ENCODE assay signal across 1 cellular context in the genomic region with DNA sequence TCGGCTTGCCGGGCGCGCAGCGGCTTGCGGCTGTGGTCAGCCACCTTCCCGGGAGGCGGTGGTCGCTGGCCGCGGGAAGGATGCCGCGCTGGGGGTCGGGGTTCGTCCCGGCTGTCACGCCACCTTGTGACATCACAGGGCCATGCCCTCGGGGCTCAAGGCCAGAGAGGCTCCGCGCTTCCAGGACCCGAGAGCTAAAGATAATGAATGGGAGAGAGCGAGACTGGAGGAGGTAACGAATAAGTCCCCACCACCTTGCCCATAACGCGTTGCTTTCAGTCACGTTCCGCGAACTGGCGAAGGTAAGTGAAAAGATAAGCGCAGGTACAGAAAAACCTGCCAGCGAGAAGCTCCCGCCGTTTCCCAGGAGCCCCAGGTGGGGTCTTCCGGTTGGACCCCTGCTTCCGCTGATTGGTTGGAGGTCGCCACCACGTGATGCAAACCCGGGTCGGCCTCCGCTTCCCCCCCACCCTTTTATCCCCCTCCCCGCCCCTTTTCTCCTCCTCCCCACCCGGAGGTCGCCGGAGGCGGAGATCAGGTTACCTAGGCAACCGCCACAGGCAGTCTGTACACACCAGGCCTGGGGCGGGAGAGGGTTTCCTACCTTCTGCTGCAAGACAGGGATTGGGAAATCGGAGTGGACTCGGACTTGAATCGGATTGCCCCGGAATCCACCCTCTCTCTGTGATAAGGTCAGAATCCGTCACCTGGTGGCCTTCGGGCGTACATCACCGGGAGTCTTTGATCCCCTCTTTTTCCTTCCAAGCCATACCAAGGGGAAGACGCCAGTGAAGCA.
TF ChIP-seq lines count a peak whose summit lies in the region.

Gene LRRC9 (plus strand): TSS at position 563 of the 796 bp plus-strand sequence.

TF ChIP-seq in HepG2, 621 proteins besides CTCF, POLR2A, EP300 and RAD21 (continued from another document and continues in another):
- TF ChIP-seq IKZF5 (CRISPR knock-in tag; IDR thresholded peaks at IDR 0.05): 0 out of 2 replicates have a peak, but pooled peaks have one; percentile 16
- TF ChIP-seq, protein P1, sequence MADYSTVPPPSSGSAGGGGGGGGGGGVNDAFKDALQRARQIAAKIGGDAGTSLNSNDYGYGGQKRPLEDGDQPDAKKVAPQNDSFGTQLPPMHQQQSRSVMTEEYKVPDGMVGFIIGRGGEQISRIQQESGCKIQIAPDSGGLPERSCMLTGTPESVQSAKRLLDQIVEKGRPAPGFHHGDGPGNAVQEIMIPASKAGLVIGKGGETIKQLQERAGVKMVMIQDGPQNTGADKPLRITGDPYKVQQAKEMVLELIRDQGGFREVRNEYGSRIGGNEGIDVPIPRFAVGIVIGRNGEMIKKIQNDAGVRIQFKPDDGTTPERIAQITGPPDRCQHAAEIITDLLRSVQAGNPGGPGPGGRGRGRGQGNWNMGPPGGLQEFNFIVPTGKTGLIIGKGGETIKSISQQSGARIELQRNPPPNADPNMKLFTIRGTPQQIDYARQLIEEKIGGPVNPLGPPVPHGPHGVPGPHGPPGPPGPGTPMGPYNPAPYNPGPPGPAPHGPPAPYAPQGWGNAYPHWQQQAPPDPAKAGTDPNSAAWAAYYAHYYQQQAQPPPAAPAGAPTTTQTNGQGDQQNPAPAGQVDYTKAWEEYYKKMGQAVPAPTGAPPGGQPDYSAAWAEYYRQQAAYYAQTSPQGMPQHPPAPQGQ (CRISPR knock-in tag; IDR thresholded peaks at IDR 0.05; ENCODE audit: borderline replicate concordance): no peak
- no peak for TF ChIP-seq ZNF629 (CRISPR knock-in tag; conservative IDR thresholded peaks at IDR 0.05)
- TF ChIP-seq ZNF572 (CRISPR knock-in tag; IDR thresholded peaks at IDR 0.05): peak; percentile 89; the same call in 1 of the 2 replicates
- peak; percentile 87 for TF ChIP-seq CEBPG (CRISPR knock-in tag; IDR thresholded peaks at IDR 0.05)
- TF ChIP-seq, protein P2, sequence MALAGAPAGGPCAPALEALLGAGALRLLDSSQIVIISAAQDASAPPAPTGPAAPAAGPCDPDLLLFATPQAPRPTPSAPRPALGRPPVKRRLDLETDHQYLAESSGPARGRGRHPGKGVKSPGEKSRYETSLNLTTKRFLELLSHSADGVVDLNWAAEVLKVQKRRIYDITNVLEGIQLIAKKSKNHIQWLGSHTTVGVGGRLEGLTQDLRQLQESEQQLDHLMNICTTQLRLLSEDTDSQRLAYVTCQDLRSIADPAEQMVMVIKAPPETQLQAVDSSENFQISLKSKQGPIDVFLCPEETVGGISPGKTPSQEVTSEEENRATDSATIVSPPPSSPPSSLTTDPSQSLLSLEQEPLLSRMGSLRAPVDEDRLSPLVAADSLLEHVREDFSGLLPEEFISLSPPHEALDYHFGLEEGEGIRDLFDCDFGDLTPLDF (CRISPR knock-in tag; IDR thresholded peaks at IDR 0.05): peak; percentile 62
- TF ChIP-seq, protein P3, sequence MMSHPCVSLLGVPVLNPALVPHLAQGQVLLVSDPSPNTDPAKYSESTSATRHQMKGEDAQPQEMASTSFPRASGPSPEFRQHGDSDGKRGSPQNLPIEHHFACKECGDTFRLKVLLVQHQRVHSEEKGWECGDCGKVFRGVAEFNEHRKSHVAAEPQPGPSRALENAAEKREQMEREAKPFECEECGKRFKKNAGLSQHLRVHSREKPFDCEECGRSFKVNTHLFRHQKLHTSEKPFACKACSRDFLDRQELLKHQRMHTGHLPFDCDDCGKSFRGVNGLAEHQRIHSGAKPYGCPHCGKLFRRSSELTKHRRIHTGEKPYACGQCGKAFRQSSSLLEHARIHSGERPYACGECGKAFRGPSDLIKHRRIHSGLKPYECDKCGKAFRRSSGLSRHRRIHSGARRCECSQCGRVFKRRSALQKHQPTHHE (CRISPR knock-in tag; IDR thresholded peaks at IDR 0.05; ENCODE audit: borderline replicate concordance): no peak
- TF ChIP-seq ZNF782 (CRISPR knock-in tag; IDR thresholded peaks at IDR 0.05; ENCODE audit: borderline replicate concordance): no peak
- no peak; the same call in 1 of the 2 replicates for TF ChIP-seq ZNF768 (CRISPR knock-in tag; IDR thresholded peaks at IDR 0.05)
- TF ChIP-seq ZNF607 (CRISPR knock-in tag; IDR thresholded peaks at IDR 0.05; ENCODE audit: borderline replicate concordance): peak; percentile 76
- TF ChIP-seq AKNA (CRISPR knock-in tag; IDR thresholded peaks at IDR 0.05; ENCODE audit: borderline replicate concordance): 0 out of 2 replicates have a peak, but pooled peaks have one; percentile 63
- TF ChIP-seq ZFX (CRISPR knock-in tag; IDR thresholded peaks at IDR 0.05; ENCODE audit: low read depth): peak; percentile 71
- no peak for TF ChIP-seq DR1 (CRISPR knock-in tag; IDR thresholded peaks at IDR 0.05)
- TF ChIP-seq E2F5 (CRISPR knock-in tag; conservative IDR thresholded peaks at IDR 0.05): no peak
- TF ChIP-seq ZIK1 (CRISPR knock-in tag; IDR thresholded peaks at IDR 0.05; ENCODE audit: borderline replicate concordance, low read depth): no peak
- 0 out of 2 replicates have a peak, but pooled peaks have one; percentile 67 for TF ChIP-seq ZMYM2 (CRISPR knock-in tag; IDR thresholded peaks at IDR 0.05)
- no peak for TF ChIP-seq ZNF207 (IDR thresholded peaks at IDR 0.05; ENCODE audit: borderline replicate concordance)
- no peak for TF ChIP-seq ZNF879 (CRISPR knock-in tag; IDR thresholded peaks at IDR 0.05)
- TF ChIP-seq ZFP37 (CRISPR knock-in tag; IDR thresholded peaks at IDR 0.05; ENCODE audit: borderline replicate concordance): 0 out of 2 replicates have a peak, but pooled peaks have one; percentile 37
- no peak for TF ChIP-seq SMC3 (IDR thresholded peaks at IDR 0.05; ENCODE audit: low read length)
- peak; percentile 34; the same call in 1 of the 2 replicates for TF ChIP-seq ZNF331 (CRISPR knock-in tag; IDR thresholded peaks at IDR 0.05)
- TF ChIP-seq ZNF354B (CRISPR knock-in tag; IDR thresholded peaks at IDR 0.05): no peak
- TF ChIP-seq ZFP62 (CRISPR knock-in tag; IDR thresholded peaks at IDR 0.05): no peak
- peak; percentile 51; the same call in 1 of the 3 replicates for TF ChIP-seq MXI1 (IDR thresholded peaks at IDR 0.05; ENCODE audit: borderline replicate concordance, low read depth, low read length)
- no peak for TF ChIP-seq FOXP1 (IDR thresholded peaks at IDR 0.05)
- 0 out of 2 replicates have a peak, but pooled peaks have one; percentile 21 for TF ChIP-seq FOXP1 (CRISPR knock-in tag; IDR thresholded peaks at IDR 0.05)
- TF ChIP-seq U2AF2 (IDR thresholded peaks at IDR 0.05; ENCODE audit: low read depth, low read length): no peak
- TF ChIP-seq CREM (IDR thresholded peaks at IDR 0.05): no peak
- TF ChIP-seq CREM (CRISPR knock-in tag; IDR thresholded peaks at IDR 0.05): no peak
- TF ChIP-seq PTBP1 (IDR thresholded peaks at IDR 0.05; ENCODE audit: low read depth, low read length, poor library complexity, severe bottlenecking): no peak
- TF ChIP-seq NR2F1 (CRISPR knock-in tag; IDR thresholded peaks at IDR 0.05): peak; percentile 61 to 75
- peak; percentile 47; the same call in 1 of the 2 replicates for TF ChIP-seq ZHX1 (CRISPR knock-in tag; IDR thresholded peaks at IDR 0.05; ENCODE audit: low read depth)
- TF ChIP-seq EEA1 (CRISPR knock-in tag; IDR thresholded peaks at IDR 0.05; ENCODE audit: borderline replicate concordance): no peak
- TF ChIP-seq ZNF234 (CRISPR knock-in tag; conservative IDR thresholded peaks at IDR 0.05): no peak
- no peak for TF ChIP-seq SIX4 (CRISPR knock-in tag; IDR thresholded peaks at IDR 0.05)
- peak; percentile 74 for TF ChIP-seq ZNF274 (CRISPR knock-in tag; IDR thresholded peaks at IDR 0.05)
